Comparison of ENCODE assay signal across 8 cellular contexts in the genomic region with DNA sequence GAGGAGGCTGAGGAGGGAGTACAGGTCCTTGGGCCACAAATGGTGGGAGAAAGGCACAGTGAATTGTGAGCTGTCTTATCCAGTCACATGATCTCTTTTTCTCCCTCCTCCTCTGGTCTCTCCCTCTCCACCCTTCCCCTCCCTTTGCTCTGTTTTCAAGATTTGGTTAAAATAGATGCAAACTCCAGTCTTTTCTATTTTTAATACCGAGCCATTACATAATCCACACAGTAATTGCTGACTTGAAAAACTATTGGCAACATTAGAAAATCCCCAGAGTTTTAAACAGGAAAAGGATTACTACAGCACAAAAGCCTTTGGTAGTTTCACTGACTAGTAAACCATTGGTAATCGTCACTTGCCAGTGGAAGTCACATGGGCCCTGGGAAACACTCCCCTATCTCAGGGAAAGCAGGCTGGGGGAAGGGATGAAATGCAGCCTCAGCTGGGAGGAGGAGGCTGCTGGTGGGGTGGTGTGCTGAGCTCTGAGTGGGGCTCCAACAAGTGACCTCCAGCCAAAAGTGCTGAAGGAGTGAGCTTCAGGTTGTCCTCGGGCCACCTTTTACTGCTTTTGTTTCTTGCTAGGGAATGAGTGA. TPM values are rescaled to one million over a fixed set of nuclear protein-coding genes. Genes with fewer than 3 reads are reported as not detected.
DNase-seq lines count a peak whose midpoint lies in the region; ATAC-seq and TF ChIP-seq lines count a peak whose summit lies in the region.

No MANE protein-coding gene starts in this region.

- no peak for TF ChIP-seq POLR2A in ovary (IDR thresholded peaks at IDR 0.05)

- WGBS in ovary, 3 donors: 2 to 5% (median 4%) methylated on average over 3 of the region's 3 CpGs

- no peaks in the 10 kb centered on the region for H3K9me3 Mint-ChIP-seq in activated naive CD4-positive, alpha-beta T cell treated with anti-CD3 and anti-CD28 coated beads for 36 hours

- H3K27ac ChIP-seq in ovary: peak overlapping the region; percentile 66 to 89

- TF ChIP-seq EP300 in ovary (IDR thresholded peaks at IDR 0.05): no peak

- CTCF ChIA-PET in activated naive CD4-positive, alpha-beta T cell treated with anti-CD3 and anti-CD28 coated beads for 36 hours (lab: Charles Lee): no interaction called here

- intact Hi-C loops in head of caudate nucleus (cut with DNase I) (no loop called here), ovary (cut with DNase I) (no loop called here)
- intact Hi-C loops in activated naive CD4-positive, alpha-beta T cell treated with anti-CD3 and anti-CD28 coated beads for 36 hours (cut with micrococcal nuclease): no loop called here

- no peak overlapping the region for H3K4me3 Mint-ChIP-seq in activated naive CD4-positive, alpha-beta T cell treated with anti-CD3 and anti-CD28 coated beads for 36 hours

- H3K9me3 ChIP-seq in ovary: no peaks in the 10 kb centered on the region

- no peaks in the 10 kb centered on the region for H3K36me3 ChIP-seq in ovary

- peaks cover 8% of the 10 kb centered on the region for H3K4me1 ChIP-seq in ovary (ENCODE audit: insufficient read depth)

- no peak for TF ChIP-seq CTCF in ovary (IDR thresholded peaks at IDR 0.05)

- H3K36me3 Mint-ChIP-seq in activated naive CD4-positive, alpha-beta T cell treated with anti-CD3 and anti-CD28 coated beads for 36 hours (ENCODE audit: low read depth): peaks cover 4% of the 10 kb centered on the region

- no peaks in the 10 kb centered on the region for H3K4me1 Mint-ChIP-seq in activated naive CD4-positive, alpha-beta T cell treated with anti-CD3 and anti-CD28 coated beads for 36 hours (ENCODE audit: low read depth)

- H3K4me3 ChIP-seq in ovary: no peak overlapping the region

- in situ Hi-C loops in Caki2 (cut with HindIII; ENCODE audit: low pct_unique_long_range_greater_than_20kb, low sequenced_read_pairs): no loop called here
- in situ Hi-C loops in SK-MEL-5 (cut with HindIII; ENCODE audit: low pct_unique_long_range_greater_than_20kb, low sequenced_read_pairs): no loop called here

- no peaks in the 10 kb centered on the region for H3K27me3 ChIP-seq in ovary

- DNase-seq in Caki2 (ENCODE audit: low read depth) (peak; percentile 69), SK-MEL-5 (ENCODE audit: low read depth, low spot score) (peak; percentile 81), head of caudate nucleus (peak; percentile 8 to 81 (median 60)), ovary (peak; percentile 71 to 82 (median 74))
- DNase-seq in activated T-cell treated with anti-CD3 and anti-CD28 coated beads, Interleukin-2, amount 50 U/mL, for 48 hours: no peak
- DNase-seq in activated naive CD4-positive, alpha-beta T cell treated with anti-CD3 and anti-CD28 coated beads for 36 hours: no peak
- DNase-seq in stimulated activated CD4-positive, alpha-beta T cell treated with anti-CD3 and anti-CD28 coated beads, Interleukin-4, amount 100 ng/mL, for 24 hours: no peak

- ATAC-seq in HG03135 (IDR thresholded peaks at IDR 0.05; ENCODE audit: unreplicated experiment): no peak

- no peak overlapping the region for H3K27ac Mint-ChIP-seq in activated naive CD4-positive, alpha-beta T cell treated with anti-CD3 and anti-CD28 coated beads for 36 hours

- no peaks in the 10 kb centered on the region for H3K27me3 Mint-ChIP-seq in activated naive CD4-positive, alpha-beta T cell treated with anti-CD3 and anti-CD28 coated beads for 36 hours (ENCODE audit: low read depth)

RNA-seq across cellular contexts. Expression of a gene that starts 57.4 kb away (rescaled TPM):
- total RNA-seq in Caki2 (2014; rRNA removed; shearing (Covaris generic); ENCODE audit: low replicate concordance): 127 and 135 TPM in 2 replicates
- total RNA-seq in SK-MEL-5 (2014; rRNA removed; shearing (Covaris generic)): 37.9 and 43.9 TPM in 2 replicates
- polyA plus RNA-seq in SK-MEL-5 (2015; cell fraction: cytosol; rRNA removed): 414 and 471 TPM in 2 replicates
- 119 and 124 TPM in 2 replicates for polyA plus RNA-seq in SK-MEL-5 (2015; cell fraction: nucleus; rRNA removed)
- 100 to 1,000 TPM in 6 of 7 donors, 10 to 100 TPM in 1; 77.1 to 302 (median 267) TPM for total RNA-seq in ovary
- 100 to 1,000 TPM; 207 to 272 TPM for polyA plus RNA-seq in ovary
- total RNA-seq in activated naive CD4-positive, alpha-beta T cell treated with anti-CD3 and anti-CD28 coated beads for 36 hours: 100 to 1,000 TPM; 363 to 374 TPM

Comparison
In these comparisons a context has a peak if more than half of its experiments do, and no peak if none do; other contexts are left out.
1. DNase-seq: peak in Caki2 (single experiment), SK-MEL-5 (single experiment), head of caudate nucleus (42 of 42) and ovary (5 of 5); none in activated T-cell treated with anti-CD3 and anti-CD28 coated beads, Interleukin-2, amount 50 U/mL, for 48 hours (0 of 2), activated naive CD4-positive, alpha-beta T cell treated with anti-CD3 and anti-CD28 coated beads for 36 hours (single experiment) and stimulated activated CD4-positive, alpha-beta T cell treated with anti-CD3 and anti-CD28 coated beads, Interleukin-4, amount 100 ng/mL, for 24 hours (single experiment).